Comparison of ENCODE assay signal across 22 cellular contexts in the genomic region with DNA sequence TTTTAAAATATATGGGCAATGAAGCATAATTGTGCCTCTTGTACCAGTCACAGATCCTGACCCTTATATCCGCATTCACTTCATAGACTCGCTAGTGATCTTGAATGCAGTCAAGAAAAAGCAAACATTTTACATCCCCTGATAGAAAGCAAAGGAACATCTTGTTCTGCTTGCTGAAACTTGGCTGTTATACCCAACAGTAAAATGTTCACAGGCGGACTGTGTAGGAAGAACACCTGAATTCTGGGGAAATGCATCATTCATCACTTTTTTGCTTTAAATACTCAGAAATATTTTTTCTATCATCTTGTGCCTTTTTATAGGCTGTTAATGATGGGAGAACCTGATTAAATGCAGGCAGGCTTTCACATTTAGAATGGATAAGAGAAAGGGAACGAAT.
A peak's percentile ranks its signal among the peaks of the same experiment; 100 is the strongest.
DNase-seq lines count a peak whose midpoint lies in the region; ATAC-seq and TF ChIP-seq lines count a peak whose summit lies in the region.
"Had no signal": no experiment of that assay in that cellular context is flagged by ENCODE, and none has a peak within 500 bp of the region (broad histone marks: within the 10 kb centered on the region; RNA-seq: fewer than 3 reads in every experiment).

No MANE protein-coding gene starts in this region.

- no peak overlapping the region for H3K4me3 Mint-ChIP-seq in endothelial cell (ENCODE audit: unreplicated experiment)
- H3K4me3 Mint-ChIP-seq: CD14-positive monocyte; CD4-positive, alpha-beta T cell; GM23338; H9 had no signal

- peak; percentile 54 for DNase-seq in putamen (ENCODE audit: low spot score)
- no peak for DNase-seq in uterus
- DNase-seq in endothelial cell (ENCODE audit: low spot score), result no peak
- DNase-seq in stimulated activated CD4-positive, alpha-beta T cell treated with anti-CD3 and anti-CD28 coated beads, Interleukin-15, amount 100 ng/mL, for 24 hours, result no peak
- DNase-seq: 8988T; ACHN; AML-193; BE2C; Calu3; CD4-positive, alpha-beta T cell; COR-L47; DMS53; DMS79 treated with DMSO at 0.1 percent for 48 hours; GF-D8; H9 had no signal

- no peaks in the 10 kb centered on the region for H3K9me3 Mint-ChIP-seq in endothelial cell (ENCODE audit: unreplicated experiment)

- H3K4me3 ChIP-seq in uterus, result no peak overlapping the region
- H3K4me3 ChIP-seq: A549; BLaER1 treated with 17β-estradiol and CSF1 and Interleukin-3, amounts not matched to agents 10 nM and 100 nM; GM23338 had no signal

- no peak for ATAC-seq in HG02678 (IDR thresholded peaks at IDR 0.05; ENCODE audit: unreplicated experiment)
- ATAC-seq: A549, GM23338, HCT116 had no signal

- no peaks in the 10 kb centered on the region for H3K36me3 Mint-ChIP-seq in endothelial cell (ENCODE audit: low read depth, unreplicated experiment)
- H3K36me3 Mint-ChIP-seq: CD14-positive monocyte had no signal

- no peaks in the 10 kb centered on the region for H3K9me3 ChIP-seq in uterus
- H3K9me3 ChIP-seq: BE2C had no signal

- TF ChIP-seq POLR2A in uterus (IDR thresholded peaks at IDR 0.05), result no peak

- peaks cover 0 to 6% of the 10 kb centered on the region in 2 donors for H3K4me1 ChIP-seq in uterus
- H3K4me1 ChIP-seq: A549; BE2C; BLaER1 treated with 17β-estradiol and CSF1 and Interleukin-3, amounts not matched to agents 10 nM and 100 nM had no signal

- H3K4me1 Mint-ChIP-seq in endothelial cell (ENCODE audit: unreplicated experiment), result peaks cover 4% of the 10 kb centered on the region
- H3K4me1 Mint-ChIP-seq: CD14-positive monocyte had no signal

- H3K27me3 ChIP-seq in uterus, result no peaks in the 10 kb centered on the region
- H3K27me3 ChIP-seq: BE2C; BLaER1 treated with 17β-estradiol and CSF1 and Interleukin-3, amounts not matched to agents 10 nM and 100 nM had no signal

- H3K36me3 ChIP-seq in uterus, result no peaks in the 10 kb centered on the region
- H3K36me3 ChIP-seq: BE2C; BLaER1 treated with 17β-estradiol and CSF1 and Interleukin-3, amounts not matched to agents 10 nM and 100 nM had no signal

- H3K27ac Mint-ChIP-seq in endothelial cell (ENCODE audit: unreplicated experiment), result no peak overlapping the region
- H3K27ac Mint-ChIP-seq: CD14-positive monocyte; CD4-positive, alpha-beta T cell; GM23338 had no signal

- intact Hi-C loops in uterus (cut with DNase I; ENCODE audit: low total_unique reads), result no loop called here

- TF ChIP-seq CTCF in VCaP (conservative IDR thresholded peaks at IDR 0.05) (no peak), uterus (IDR thresholded peaks at IDR 0.05) (no peak), endothelial cell (IDR thresholded peaks at IDR 0.05; ENCODE audit: unreplicated experiment) (no peak)

- H3K27me3 Mint-ChIP-seq in endothelial cell (ENCODE audit: unreplicated experiment), result no peaks in the 10 kb centered on the region
- H3K27me3 Mint-ChIP-seq: CD4-positive, alpha-beta T cell had no signal

- H3K27ac ChIP-seq in VCaP, result peak overlapping the region; percentile 50
- peak overlapping the region; percentile 55 to 58 for H3K27ac ChIP-seq in uterus
- H3K27ac ChIP-seq: A549; BLaER1 treated with 17β-estradiol and CSF1 and Interleukin-3, amounts not matched to agents 10 nM and 100 nM had no signal
